ENCODE assay signal across 16 cellular contexts in genomic region chr11:69460540-69461257, GRCh38. TPM values are rescaled to one million over a fixed set of nuclear protein-coding genes. Genes with fewer than 3 reads are reported as not detected.
DNase-seq lines count a peak whose midpoint lies in the region; ATAC-seq and TF ChIP-seq lines count a peak whose summit lies in the region.
"Had no signal": no experiment of that assay in that cellular context is flagged by ENCODE, and none has a peak within 500 bp of the region (broad histone marks: within the 10 kb centered on the region; RNA-seq: fewer than 3 reads in every experiment).

No MANE protein-coding gene starts in this region.

- peak overlapping the region; percentile 56 for H3K9ac ChIP-seq in mammary epithelial cell (ENCODE audit: insufficient read depth, low read length)

- no peaks in the 10 kb centered on the region for H3K4me1 Mint-ChIP-seq in T-cell
- no peaks in the 10 kb centered on the region for H3K4me1 Mint-ChIP-seq in CD4-positive, alpha-beta T cell (ENCODE audit: low read depth)

- peaks cover 31% of the 10 kb centered on the region for H3K9me3 ChIP-seq in mammary epithelial cell (replicated peaks; ENCODE audit: insufficient read depth, low read length)
- peaks cover 0 to 4% (median 0%) of the 10 kb centered on the region in 3 donors for H3K9me3 ChIP-seq in adrenal gland (replicated peaks in 1 of 3)
- H3K9me3 ChIP-seq in CD4-positive, alpha-beta T cell (ENCODE audit: control insufficient read depth, low read length) = peaks cover 35% of the 10 kb centered on the region

- POLR2A ChIA-PET in T-cell (lab: Charles Lee) = no interaction called here
- POLR2A ChIA-PET in CD4-positive, alpha-beta T cell (lab: Charles Lee) = no interaction called here

- WGBS in mammary epithelial cell (ENCODE audit: low coverage, missing lambda C conversion rate) = 0% methylated on average over 1 of the region's 1 CpG
- 57 to 85% (median 58%) methylated on average over 1 of the region's 1 CpG for WGBS in adrenal gland, 4 donors

- peak; percentile 65 for DNase-seq in AG09309 (ENCODE audit: low read depth)
- peak; percentile 77 for DNase-seq in LHCN-M2 (ENCODE audit: low read depth)
- DNase-seq in mammary epithelial cell = peak; percentile 98
- peak; percentile 86 for DNase-seq in iris pigment epithelial cell (ENCODE audit: low read depth)
- DNase-seq in T-helper 2 cell = no peak
- DNase-seq in adrenal gland = no peak
- no peak for DNase-seq in T-cell
- no peak for DNase-seq in CD4-positive, alpha-beta T cell
- DNase-seq: activated CD4-positive, CD25-positive, alpha-beta regulatory T cell treated with anti-CD3 and anti-CD28 coated beads, Interleukin-2, amount 50 U/mL, for 72 hours; NCI-H1105 treated with DMSO at 0.1 percent for 48 hours; NCI-H748 treated with DMSO at 0.1 percent for 48 hours had no signal

- CTCF ChIA-PET in mammary epithelial cell (lab: Charles Lee; ENCODE audit: low non-redundant PET) = no interaction called here
- CTCF ChIA-PET in T-cell (lab: Charles Lee) = no interaction called here
- CTCF ChIA-PET in CD4-positive, alpha-beta T cell (lab: Charles Lee) = no interaction called here

- no peaks in the 10 kb centered on the region for H3K79me2 ChIP-seq in mammary epithelial cell (ENCODE audit: insufficient read depth, low read length)

- no peaks in the 10 kb centered on the region for H3K36me3 Mint-ChIP-seq in T-cell
- H3K36me3 Mint-ChIP-seq in CD4-positive, alpha-beta T cell (ENCODE audit: low read depth) = no peaks in the 10 kb centered on the region

- no peaks in the 10 kb centered on the region for H3K27me3 ChIP-seq in mammary epithelial cell (ENCODE audit: insufficient read depth, low read length)
- H3K27me3 ChIP-seq in adrenal gland = no peaks in the 10 kb centered on the region
- peaks cover 4% of the 10 kb centered on the region for H3K27me3 ChIP-seq in CD4-positive, alpha-beta T cell (ENCODE audit: control insufficient read depth, insufficient read depth, low read length)
- H3K27me3 ChIP-seq: cardiac muscle cell had no signal

- H3K9me3 Mint-ChIP-seq in T-cell = peaks cover 18 to 32% (median 26%) of the 10 kb centered on the region in 3 donors
- peaks cover 4% of the 10 kb centered on the region for H3K9me3 Mint-ChIP-seq in CD4-positive, alpha-beta T cell

- no peak overlapping the region for H3K4me3 ChIP-seq in AG09309 (ENCODE audit: control insufficient read depth, low read depth, low read length)
- no peak overlapping the region for H3K4me3 ChIP-seq in mammary epithelial cell (replicated peaks in 1 of 3; ENCODE audit: insufficient read depth in 1 of 3, low read depth in 2 of 3, low read length in 3 of 3)
- no peak overlapping the region for H3K4me3 ChIP-seq in adrenal gland
- H3K4me3 ChIP-seq: cardiac muscle cell had no signal

- TF ChIP-seq CTCF in AG09309 (IDR thresholded peaks at IDR 0.05; ENCODE audit: control insufficient read depth, insufficient read depth, low read depth, low read length, missing control alignments) (no peak), mammary epithelial cell (conservative IDR thresholded peaks at IDR 0.05 in 1 of 2, IDR thresholded peaks at IDR 0.05 in 1 of 2; ENCODE audit: extremely low read depth in 1 of 2, insufficient read depth in 1 of 2, low read depth in 1 of 2, low read length in 2 of 2) (no peak), adrenal gland (IDR thresholded peaks at IDR 0.05) (no peak)
- TF ChIP-seq CTCF in CD4-positive, alpha-beta T cell (IDR thresholded peaks at IDR 0.05) = no peak

- H3K27me3 Mint-ChIP-seq in T-cell = peaks cover 21 to 31% of the 10 kb centered on the region in 2 donors
- peaks cover 8% of the 10 kb centered on the region for H3K27me3 Mint-ChIP-seq in CD4-positive, alpha-beta T cell

- H3K36me3 ChIP-seq in mammary epithelial cell (ENCODE audit: insufficient read depth, low read length) (no peaks in the 10 kb centered on the region), adrenal gland (replicated peaks in 1 of 2) (no peaks in the 10 kb centered on the region)
- H3K36me3 ChIP-seq: cardiac muscle cell had no signal

- H2AFZ ChIP-seq in mammary epithelial cell (ENCODE audit: low read depth, low read length) = peak overlapping the region; percentile 62

- peak overlapping the region; percentile 81 for H3K27ac ChIP-seq in mammary epithelial cell (ENCODE audit: insufficient read depth, low read depth, low read length)
- no peak overlapping the region for H3K27ac ChIP-seq in adrenal gland
- H3K27ac ChIP-seq in CD4-positive, alpha-beta T cell (ENCODE audit: low read depth, low read length) = no peak overlapping the region
- H3K27ac ChIP-seq: cardiac muscle cell had no signal

- in situ Hi-C loops in mammary epithelial cell (cut with MboI; ENCODE audit: low sequenced_read_pairs in 2 of 2) = no loop called here

- H3K4me1 ChIP-seq in mammary epithelial cell (ENCODE audit: insufficient read depth, low read length) = peaks cover 10% of the 10 kb centered on the region
- no peaks in the 10 kb centered on the region for H3K4me1 ChIP-seq in adrenal gland (replicated peaks in 1 of 2)

- no TSS peak for BruUV-seq in mammary epithelial cell (replicated peaks; lab: Mats Ljungman, UMichigan)

- H4K20me1 ChIP-seq in mammary epithelial cell (ENCODE audit: insufficient read depth, low read length) = no peaks in the 10 kb centered on the region

- H3K27ac Mint-ChIP-seq in T-cell = no peak overlapping the region
- no peak overlapping the region for H3K27ac Mint-ChIP-seq in CD4-positive, alpha-beta T cell
- H3K27ac Mint-ChIP-seq: activated T-helper 1 cell treated with anti-CD3 and anti-CD28 coated beads, Interleukin-12 subunit alpha, Interleukin-12 subunit beta, Interleukin-2, Interleukin-4 antibody, amounts not matched to agents 30 ng/mL and 10 ng/mL and 1 ng/mL, durations not matched to agents 14 hours and 24 hours and 36 hours had no signal

- intact Hi-C loops in mammary epithelial cell (cut with micrococcal nuclease) (loop anchor here (5.0 kb wide), 1 partner anchor 328 kb away; no protein-coding TSS in a partner anchor), adrenal gland (cut with DNase I) (loop anchor here in 1 of 2 donors (10.0 kb wide), 1 partner anchor 174 kb away; no protein-coding TSS in a partner anchor)
- intact Hi-C loops in CD4-positive, alpha-beta T cell (cut with DNase I, micrococcal nuclease) = no loop called here

- H3K4me2 ChIP-seq in mammary epithelial cell (ENCODE audit: insufficient read depth, low read depth, low read length) = peak overlapping the region; percentile 11

- dilution Hi-C loops in mammary epithelial cell (cut with HindIII; ENCODE audit: low sequenced_read_pairs) = loop anchor here (10.0 kb wide), 1 partner anchor 56 kb away; no protein-coding TSS in a partner anchor

- H3K4me3 Mint-ChIP-seq in T-cell = no peak overlapping the region
- H3K4me3 Mint-ChIP-seq in CD4-positive, alpha-beta T cell = no peak overlapping the region
- H3K4me3 Mint-ChIP-seq: activated T-helper 1 cell treated with anti-CD3 and anti-CD28 coated beads, Interleukin-12 subunit alpha, Interleukin-12 subunit beta, Interleukin-2, Interleukin-4 antibody, amounts not matched to agents 30 ng/mL and 10 ng/mL and 1 ng/mL, durations not matched to agents 14 hours and 24 hours and 36 hours had no signal

- no peak for ATAC-seq in T-cell (replicated peaks in 1 of 4)
- ATAC-seq in CD4-positive, alpha-beta T cell (ENCODE audit: poor library complexity) = no peak
- ATAC-seq: left ventricle myocardium superior had no signal

- no peak for TF ChIP-seq POLR2A in adrenal gland (IDR thresholded peaks at IDR 0.05)

RNA-seq across cellular contexts. Expression of gene LINC01488, which starts 20.8 kb away (rescaled TPM):
- total RNA-seq in LHCN-M2 (2014; rRNA removed) (not detected in 2 replicates), mammary epithelial cell (not detected), adrenal gland (not detected), T-cell (not detected)
- 0.12 TPM for polyA plus RNA-seq in LHCN-M2 (2012)
- polyA plus RNA-seq in mammary epithelial cell (not detected), adrenal gland (not detected)
- polyA minus RNA-seq in mammary epithelial cell = 0.16 TPM
- not detected for total RNA-seq in CD4-positive, alpha-beta T cell
- total RNA-seq: activated T-helper 1 cell treated with anti-CD3 and anti-CD28 coated beads, Interleukin-12 subunit alpha, Interleukin-12 subunit beta, Interleukin-2, Interleukin-4 antibody, amounts not matched to agents 30 ng/mL and 10 ng/mL and 1 ng/mL, durations not matched to agents 14 hours and 24 hours and 36 hours; G401; left ventricle myocardium superior; urinary bladder had no signal

Comparison
In these comparisons a context has a peak if more than half of its experiments do, and no peak if none do; other contexts are left out.
1. DNase-seq: peak in AG09309 (single experiment), LHCN-M2 (single experiment), mammary epithelial cell (single experiment) and iris pigment epithelial cell (single experiment); none in T-helper 2 cell (0 of 5), adrenal gland (0 of 7), T-cell (0 of 34) and CD4-positive, alpha-beta T cell (0 of 10).